ENCODE assay signal across 7 cellular contexts in genomic region chr15:76818926-76819325, GRCh38.
DNase-seq lines count a peak whose midpoint lies in the region; ATAC-seq, FAIRE-seq and TF ChIP-seq lines count a peak whose summit lies in the region.
"Not testable (repeated sequence)": the region's sequence is repeated elsewhere in the genome, so short reads cannot be mapped to it uniquely, and the experiment has no call there.

No MANE protein-coding gene starts in this region.

- not testable (repeated sequence) for H3K9me3 Mint-ChIP-seq in CD4-positive, alpha-beta memory T cell; activated T-cell treated with anti-CD3 and anti-CD28 coated beads, Interleukin-2, amount 50 U/mL, for 4 hours
- H3K9me3 Mint-ChIP-seq in naive thymus-derived CD4-positive, alpha-beta T cell, result peaks cover 0 to 11% (median 5%) of the 10 kb centered on the region in 11 donors

- not testable (repeated sequence) for TF ChIP-seq RAD21 in K562 (CRISPR knock-in tag; conservative IDR thresholded peaks at IDR 0.05 in 1 of 2, IDR thresholded peaks at IDR 0.05 in 1 of 2)

- not testable (repeated sequence) for H3K36me3 ChIP-seq in CD4-positive, alpha-beta memory T cell (ENCODE audit: insufficient read depth, low read length); DND-41 (ENCODE audit: insufficient read depth, low read length); K562 (ENCODE audit: control insufficient read depth, insufficient read depth, low read length); naive thymus-derived CD4-positive, alpha-beta T cell (ENCODE audit: control insufficient read depth in 2 of 3, insufficient read depth in 3 of 3, low read length in 3 of 3)

- not testable (repeated sequence) for TF ChIP-seq POLR2A in K562 (conservative IDR thresholded peaks at IDR 0.05)

- H4K20me1 ChIP-seq in DND-41 (ENCODE audit: insufficient read depth, low read length); K562 (replicated peaks; ENCODE audit: control insufficient read depth, insufficient read depth, low read length): not testable (repeated sequence)

- intact Hi-C loops in CD4-positive, alpha-beta memory T cell (cut with micrococcal nuclease); K562 (cut with micrococcal nuclease); naive thymus-derived CD4-positive, alpha-beta T cell (cut with micrococcal nuclease): not testable (repeated sequence)

- POLR2A ChIA-PET in CD4-positive, alpha-beta memory T cell (lab: Charles Lee; ENCODE audit: partially characterized antibody), result interaction anchor here (0.6 to 0.7 kb wide), 2 partner anchors 17 to 52 kb away, joined by 3 read pairs; no protein-coding TSS in a partner anchor
- POLR2A ChIA-PET in K562 (lab: Yijun Ruan, JAX), result interaction anchor here (1.5 kb wide), 1 partner anchor 10 kb away, joined by 3 read pairs; no protein-coding TSS in a partner anchor
- POLR2A ChIA-PET in naive thymus-derived CD4-positive, alpha-beta T cell (lab: Charles Lee), result not testable (repeated sequence)

- H3K4me2 ChIP-seq in DND-41 (ENCODE audit: insufficient read depth, low read length), result not testable (repeated sequence)
- H3K4me2 ChIP-seq in K562 (ENCODE audit: insufficient read depth, low read length), result 0 out of 2 replicates have a peak overlapping the region, but pooled peaks have one; percentile 5

- peak in 3 of 5 donors; percentile 22 to 59 (median 30) for DNase-seq in CD4-positive, alpha-beta memory T cell
- DNase-seq in DND-41, result peak; percentile 8
- DNase-seq in T-helper 17 cell; activated T-cell treated with anti-CD3 and anti-CD28 coated beads, Interleukin-2, amount 50 U/mL, for 4 hours; K562 (ENCODE audit: extremely low read depth in 1 of 4, low spot score in 3 of 4): not testable (repeated sequence)
- peak; percentile 23 for DNase-seq in activated effector memory CD4-positive, alpha-beta T cell treated with Interleukin-2 at 50 U/mL for 16 hours
- DNase-seq in naive thymus-derived CD4-positive, alpha-beta T cell, result peak in 4 of 9 donors; percentile 1 to 25 (median 11)

- not testable (repeated sequence) for H3K9me1 ChIP-seq in K562 (ENCODE audit: control insufficient read depth, insufficient read depth, low read length)

- BruUV-seq in K562 (replicated peaks; lab: Mats Ljungman, UMichigan), result not testable (repeated sequence)

- not testable (repeated sequence) for TF ChIP-seq CTCF in DND-41 (IDR thresholded peaks at IDR 0.05; ENCODE audit: borderline replicate concordance, extremely low read depth, low read length, poor library complexity, severe bottlenecking); K562 (IDR thresholded peaks at IDR 0.05 in 2 of 3, conservative IDR thresholded peaks at IDR 0.05 in 1 of 3; ENCODE audit: insufficient read depth in 2 of 3, low read depth in 1 of 3, low read length in 3 of 3)

- not testable (repeated sequence) for H3K27me3 ChIP-seq in CD4-positive, alpha-beta memory T cell (ENCODE audit: insufficient read depth, low read length); DND-41 (ENCODE audit: insufficient read depth, low read length, poor library complexity); K562 (ENCODE audit: control insufficient read depth in 2 of 2, insufficient read depth in 2 of 2, low read length in 2 of 2); naive thymus-derived CD4-positive, alpha-beta T cell (ENCODE audit: control insufficient read depth in 2 of 2, insufficient read depth in 2 of 2, low read length in 2 of 2)

- peak overlapping the region in 3 of 7 donors; percentile 93 for H3K27ac Mint-ChIP-seq in CD4-positive, alpha-beta memory T cell
- H3K27ac Mint-ChIP-seq in T-helper 17 cell, result peak overlapping the region; percentile 74
- H3K27ac Mint-ChIP-seq in naive thymus-derived CD4-positive, alpha-beta T cell, result peak overlapping the region in 3 of 9 donors; percentile 31 to 67 (median 58)

- H3K27me3 Mint-ChIP-seq in CD4-positive, alpha-beta memory T cell; T-helper 17 cell; activated T-cell treated with anti-CD3 and anti-CD28 coated beads, Interleukin-2, amount 50 U/mL, for 4 hours (ENCODE audit: low read depth); naive thymus-derived CD4-positive, alpha-beta T cell: not testable (repeated sequence)

- H3K9ac ChIP-seq in DND-41 (ENCODE audit: low read depth, low read length); K562 (ENCODE audit: insufficient read depth in 1 of 2, low read depth in 2 of 2, low read length in 2 of 2): not testable (repeated sequence)

- FAIRE-seq in K562 (lab: Jason Lieb, UNC), result not testable (repeated sequence)

- H3K4me1 ChIP-seq in CD4-positive, alpha-beta memory T cell (ENCODE audit: insufficient read depth, low read length); DND-41 (ENCODE audit: insufficient read depth, low read length); K562 (replicated peaks in 1 of 2; ENCODE audit: control insufficient read depth in 2 of 2, insufficient read depth in 2 of 2, low read length in 2 of 2); naive thymus-derived CD4-positive, alpha-beta T cell (ENCODE audit: control insufficient read depth in 2 of 2, insufficient read depth in 2 of 2, low read length in 2 of 2): not testable (repeated sequence)

- peaks cover 21 to 41% (median 31%) of the 10 kb centered on the region in 4 donors for H3K4me1 Mint-ChIP-seq in CD4-positive, alpha-beta memory T cell
- H3K4me1 Mint-ChIP-seq in T-helper 17 cell, result peaks cover 20% of the 10 kb centered on the region
- H3K4me1 Mint-ChIP-seq in activated T-cell treated with anti-CD3 and anti-CD28 coated beads, Interleukin-2, amount 50 U/mL, for 4 hours (ENCODE audit: low read depth), result peaks cover 34% of the 10 kb centered on the region
- peaks cover 5 to 46% (median 27%) of the 10 kb centered on the region in 7 donors for H3K4me1 Mint-ChIP-seq in naive thymus-derived CD4-positive, alpha-beta T cell

- not testable (repeated sequence) for H3K4me3 ChIP-seq in CD4-positive, alpha-beta memory T cell (ENCODE audit: low read length in 2 of 2); DND-41 (ENCODE audit: low read depth in 1 of 2, low read length in 2 of 2); K562; naive thymus-derived CD4-positive, alpha-beta T cell (ENCODE audit: low read length)

- peak overlapping the region in 7 of 8 donors; percentile 67 to 92 (median 83) for H3K4me3 Mint-ChIP-seq in CD4-positive, alpha-beta memory T cell
- H3K4me3 Mint-ChIP-seq in T-helper 17 cell, result peak overlapping the region; percentile 73
- peak overlapping the region; percentile 71 for H3K4me3 Mint-ChIP-seq in activated T-cell treated with anti-CD3 and anti-CD28 coated beads, Interleukin-2, amount 50 U/mL, for 4 hours
- peak overlapping the region in 7 of 10 donors; percentile 67 to 85 (median 78) for H3K4me3 Mint-ChIP-seq in naive thymus-derived CD4-positive, alpha-beta T cell

- H2AFZ ChIP-seq in DND-41 (ENCODE audit: low read depth, low read length); K562 (ENCODE audit: low read depth, low read length): not testable (repeated sequence)

- H3K27ac ChIP-seq in CD4-positive, alpha-beta memory T cell (ENCODE audit: low read depth, low read length); DND-41 (ENCODE audit: low read length); K562 (ENCODE audit: extremely low read depth, low read depth, low read length); naive thymus-derived CD4-positive, alpha-beta T cell (ENCODE audit: low read depth, low read length): not testable (repeated sequence)

- CTCF ChIA-PET in CD4-positive, alpha-beta memory T cell (lab: Charles Lee; ENCODE audit: partially characterized antibody); K562 (lab: Yijun Ruan, JAX; ENCODE audit: low intra/inter-chr PET ratio); naive thymus-derived CD4-positive, alpha-beta T cell (lab: Charles Lee): not testable (repeated sequence)

- not testable (repeated sequence) for H3K79me2 ChIP-seq in DND-41 (ENCODE audit: insufficient read depth, low read length); K562 (ENCODE audit: control insufficient read depth, insufficient read depth, low read length)

- H3K36me3 Mint-ChIP-seq in CD4-positive, alpha-beta memory T cell, result peaks cover 11 to 19% of the 10 kb centered on the region in 2 donors
- H3K36me3 Mint-ChIP-seq in T-helper 17 cell (ENCODE audit: low read depth), result not testable (repeated sequence)
- H3K36me3 Mint-ChIP-seq in activated T-cell treated with anti-CD3 and anti-CD28 coated beads, Interleukin-2, amount 50 U/mL, for 4 hours (ENCODE audit: insufficient read depth), result peaks cover 15% of the 10 kb centered on the region
- peaks cover 0 to 34% (median 16%) of the 10 kb centered on the region in 5 donors for H3K36me3 Mint-ChIP-seq in naive thymus-derived CD4-positive, alpha-beta T cell

- in situ Hi-C loops in K562 (cut with MboI), result not testable (repeated sequence)

- not testable (repeated sequence) for H3K9me3 ChIP-seq in CD4-positive, alpha-beta memory T cell (ENCODE audit: control insufficient read depth in 1 of 2, low read length in 2 of 2); DND-41 (ENCODE audit: insufficient read depth, low read length, severe bottlenecking); T-helper 17 cell (ENCODE audit: control insufficient read depth, low read length, poor library complexity, severe bottlenecking); K562 (replicated peaks; ENCODE audit: control insufficient read depth, insufficient read depth, low read depth, low read length); naive thymus-derived CD4-positive, alpha-beta T cell (ENCODE audit: control insufficient read depth in 2 of 3, low read length in 3 of 3)

- not testable (repeated sequence) for TF ChIP-seq EP300 in K562 (IDR thresholded peaks at IDR 0.05; ENCODE audit: low read length)

- not testable (repeated sequence) for ATAC-seq in DND-41 (ENCODE audit: insufficient read depth, low read depth); T-helper 17 cell; activated T-cell treated with anti-CD3 and anti-CD28 coated beads, Interleukin-2, amount 50 U/mL, for 4 hours; K562; naive thymus-derived CD4-positive, alpha-beta T cell

- 30% methylated on average over 9 of the region's 9 CpGs for WGBS in K562 (ENCODE audit: insufficient coverage, low coverage, missing lambda C conversion rate)
